17 cellular contexts compared by ENCODE assay signal in genomic region chr17:63316100-63316499, GRCh38.
"Had no signal": no experiment of that assay in that cellular context is flagged by ENCODE, and none has a peak within 500 bp of the region (broad histone marks: within the 10 kb centered on the region; RNA-seq: fewer than 3 reads in every experiment).

No MANE protein-coding gene starts in this region.

- ATAC-seq: foreskin keratinocyte; psoas muscle; right lobe of liver; stimulated activated memory B cell treated with anti-CD40 and anti-IgM and Interleukin-4, amounts not matched to agents 10 μg/mL and 1 μg/mL and 100 μg/mL, for 72 hours had no signal

- DNase-seq: effector CD4-positive, alpha-beta T cell; endodermal cell; erythroblast; foreskin keratinocyte; immature natural killer cell; naive B cell; psoas muscle; retina; right lobe of liver; spleen; stimulated activated CD4-positive, alpha-beta T cell treated with anti-CD3 and anti-CD28 coated beads, Interleukin-15, amount 100 ng/mL, for 24 hours; stimulated activated CD4-positive, alpha-beta T cell treated with anti-CD3 and anti-CD28 coated beads, Interleukin-1b, Interleukin-23, amount 100 ng/mL, for 48 hours; stimulated activated CD4-positive, alpha-beta T cell treated with anti-CD3 and anti-CD28 coated beads, Interleukin-4, amount 100 ng/mL, for 24 hours had no signal

- H3K4me3 ChIP-seq: coronary artery, psoas muscle, right lobe of liver, spleen, tibial nerve had no signal

- H3K9me3 ChIP-seq: neutrophil, psoas muscle, right lobe of liver, tibial nerve had no signal

- H3K27ac ChIP-seq: coronary artery, foreskin keratinocyte, neutrophil, psoas muscle, right lobe of liver, spleen, tibial nerve had no signal

- H3K4me1 ChIP-seq: foreskin keratinocyte, psoas muscle, right lobe of liver, spleen, tibial nerve had no signal

- H3K27me3 ChIP-seq: foreskin keratinocyte, neutrophil, right lobe of liver, spleen, tibial nerve had no signal

- H3K36me3 ChIP-seq: right lobe of liver had no signal
